Comparison of ENCODE assay signal across 1 cellular context in the genomic region with DNA sequence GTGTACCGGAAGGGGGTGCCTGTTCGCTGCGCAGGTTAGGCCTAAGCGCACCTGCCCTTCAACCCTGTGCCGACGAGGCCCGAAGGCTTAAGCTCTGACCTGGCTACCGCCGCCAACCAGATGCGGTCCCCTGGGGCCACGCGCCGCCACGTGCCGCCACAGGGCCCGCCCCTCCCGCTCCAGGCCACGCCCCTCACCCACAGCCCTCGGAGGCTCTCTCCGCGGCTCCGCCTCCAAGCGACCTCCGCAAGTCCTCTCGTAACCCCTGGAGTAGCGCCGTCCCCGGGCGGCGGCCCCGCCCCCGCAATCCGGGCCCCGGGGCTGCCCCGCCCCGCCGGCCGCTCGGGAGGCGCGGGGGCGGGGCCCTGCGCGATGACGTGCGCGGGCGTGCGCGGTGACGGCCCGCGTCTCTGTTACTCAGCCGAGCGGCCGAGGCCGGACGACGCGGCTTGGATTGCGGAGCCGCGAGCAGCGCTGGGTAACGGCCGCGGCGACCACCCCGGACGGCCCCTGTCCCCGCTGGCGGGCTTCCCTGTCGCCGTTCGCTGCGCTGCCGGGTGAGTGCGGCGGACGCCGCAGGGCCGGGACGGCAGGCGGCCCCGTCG.
A peak's percentile ranks its signal among the peaks of the same experiment; 100 is the strongest.
TF ChIP-seq lines count a peak whose summit lies in the region.

Gene MAPK8, plus strand, starts transcription at position 413 of the 605 bp plus-strand sequence. CDS start 94,984 bp downstream, outside the sequence.

TF ChIP-seq in K562, 482 proteins besides CTCF, POLR2A, EP300 and RAD21 (continued from another document and continues in another):
- TF ChIP-seq, protein P1, sequence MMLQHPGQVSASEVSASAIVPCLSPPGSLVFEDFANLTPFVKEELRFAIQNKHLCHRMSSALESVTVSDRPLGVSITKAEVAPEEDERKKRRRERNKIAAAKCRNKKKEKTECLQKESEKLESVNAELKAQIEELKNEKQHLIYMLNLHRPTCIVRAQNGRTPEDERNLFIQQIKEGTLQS (IDR thresholded peaks at IDR 0.05), result no peak
- TF ChIP-seq, protein P1 (CRISPR knock-in tag; conservative IDR thresholded peaks at IDR 0.05), result no peak
- no peak for TF ChIP-seq FOXK2 (conservative IDR thresholded peaks at IDR 0.05 in 1 of 2, IDR thresholded peaks at IDR 0.05 in 1 of 2; ENCODE audit: low read depth in 2 of 2)
- TF ChIP-seq FOXP1 (CRISPR knock-in tag; IDR thresholded peaks at IDR 0.05), result peak; percentile 100
- TF ChIP-seq EHMT2 (IDR thresholded peaks at IDR 0.05), result no peak
- no peak for TF ChIP-seq CBX8 (IDR thresholded peaks at IDR 0.05; ENCODE audit: borderline replicate concordance, extremely low read depth, low read depth, low read length, poor library complexity, severe bottlenecking)
- no peak for TF ChIP-seq OTX1 (CRISPR knock-in tag; IDR thresholded peaks at IDR 0.05)
- no peak for TF ChIP-seq CREB5 (CRISPR knock-in tag; IDR thresholded peaks at IDR 0.05)
- no peak for TF ChIP-seq HNRNPK (IDR thresholded peaks at IDR 0.05; ENCODE audit: low read depth, low read length, poor library complexity, severe bottlenecking)
- TF ChIP-seq EZH2 (IDR thresholded peaks at IDR 0.05; ENCODE audit: borderline replicate concordance, low read depth, low read length), result no peak
- TF ChIP-seq NFE2 (IDR thresholded peaks at IDR 0.05; ENCODE audit: low read depth), result no peak; the same call in 1 of the 2 replicates
- TF ChIP-seq MXI1 (IDR thresholded peaks at IDR 0.05; ENCODE audit: low read depth, low read length), result peak; percentile 30; the same call in 1 of the 2 replicates
- TF ChIP-seq IFI16 (CRISPR knock-in tag; IDR thresholded peaks at IDR 0.05), result no peak
- no peak for TF ChIP-seq TCF7L2 (IDR thresholded peaks at IDR 0.05; ENCODE audit: low read depth, low read length)
- TF ChIP-seq PHTF2 (CRISPR knock-in tag; IDR thresholded peaks at IDR 0.05), result no peak
- no peak for TF ChIP-seq HEY1 (CRISPR knock-in tag; IDR thresholded peaks at IDR 0.05; ENCODE audit: borderline replicate concordance)
- no peak for TF ChIP-seq ZNF354B (CRISPR knock-in tag; IDR thresholded peaks at IDR 0.05)
- no peak for TF ChIP-seq PCBP2 (IDR thresholded peaks at IDR 0.05; ENCODE audit: low read depth, low read length, poor library complexity, severe bottlenecking)
- TF ChIP-seq TAF1 (IDR thresholded peaks at IDR 0.05; ENCODE audit: control insufficient read depth, extremely low read depth, insufficient read depth, low read length, severe bottlenecking), result peak; percentile 76
- no peak for TF ChIP-seq ZNF174 (CRISPR knock-in tag; IDR thresholded peaks at IDR 0.05)
- no peak for TF ChIP-seq GTF2F1 (IDR thresholded peaks at IDR 0.05; ENCODE audit: low read depth, low read length)
- no peak for TF ChIP-seq ZNF444 (CRISPR knock-in tag; IDR thresholded peaks at IDR 0.05)
- no peak for TF ChIP-seq RBM22 (IDR thresholded peaks at IDR 0.05; ENCODE audit: low read depth, low read length, poor library complexity, severe bottlenecking)
- TF ChIP-seq MNT (conservative IDR thresholded peaks at IDR 0.05), result peak; percentile 94
- TF ChIP-seq PRPF4 (IDR thresholded peaks at IDR 0.05; ENCODE audit: insufficient read depth, low read depth, low read length, poor library complexity, severe bottlenecking), result no peak
- TF ChIP-seq FOXA1 (IDR thresholded peaks at IDR 0.05; ENCODE audit: borderline replicate concordance), result no peak
- peak; percentile 79 for TF ChIP-seq RNF2 (IDR thresholded peaks at IDR 0.05)
- TF ChIP-seq SNRNP70 (optimal IDR thresholded peaks at IDR 0.05; ENCODE audit: low read depth, low read length), result no peak
- TF ChIP-seq ZNF766 (CRISPR knock-in tag; conservative IDR thresholded peaks at IDR 0.05), result no peak
- TF ChIP-seq TFAM (CRISPR knock-in tag; conservative IDR thresholded peaks at IDR 0.05), result no peak
- TF ChIP-seq SAFB2 (IDR thresholded peaks at IDR 0.05; ENCODE audit: borderline replicate concordance, low read depth, low read length, severe bottlenecking), result no peak
- TF ChIP-seq ZNF512 (tag; IDR thresholded peaks at IDR 0.05), result no peak
- peak; percentile 89 for TF ChIP-seq ARID4B (CRISPR knock-in tag; IDR thresholded peaks at IDR 0.05)
- no peak for TF ChIP-seq TAF9B (IDR thresholded peaks at IDR 0.05; ENCODE audit: partially characterized antibody)
- TF ChIP-seq MTA2 (IDR thresholded peaks at IDR 0.05; ENCODE audit: low read depth), result no peak
- TF ChIP-seq RBM15 (IDR thresholded peaks at IDR 0.05; ENCODE audit: insufficient read depth, low read length), result no peak
- TF ChIP-seq FOXJ2 (tag; IDR thresholded peaks at IDR 0.05), result no peak
- no peak for TF ChIP-seq ZNF717 (CRISPR knock-in tag; IDR thresholded peaks at IDR 0.05)
- TF ChIP-seq KLF6 (CRISPR knock-in tag; IDR thresholded peaks at IDR 0.05; ENCODE audit: borderline replicate concordance), result no peak
- TF ChIP-seq RBFOX2 (IDR thresholded peaks at IDR 0.05; ENCODE audit: low read depth, low read length), result peak; percentile 92
- TF ChIP-seq MECOM (CRISPR knock-in tag; IDR thresholded peaks at IDR 0.05), result no peak
- no peak for TF ChIP-seq ZNF398 (CRISPR knock-in tag; IDR thresholded peaks at IDR 0.05)
- peak in 2 of 3 experiments; percentile 13 to 40 for TF ChIP-seq YY1 (IDR thresholded peaks at IDR 0.05; ENCODE audit: borderline replicate concordance in 1 of 3, control insufficient read depth in 1 of 3, extremely low read depth in 1 of 3, insufficient read depth in 3 of 3, insufficient read length in 1 of 3, insufficient replicate concordance in 2 of 3, low read depth in 1 of 3, low read length in 2 of 3)
- no peak for TF ChIP-seq ZNF316 (IDR thresholded peaks at IDR 0.05)
- TF ChIP-seq CTBP1 (IDR thresholded peaks at IDR 0.05; ENCODE audit: borderline replicate concordance), result peak; percentile 88
- peak; percentile 52; the same call in 1 of the 2 replicates for TF ChIP-seq PML (IDR thresholded peaks at IDR 0.05; ENCODE audit: low read length)
- no peak for TF ChIP-seq ZZZ3 (IDR thresholded peaks at IDR 0.05)
- TF ChIP-seq THRA (IDR thresholded peaks at IDR 0.05), result no peak
- TF ChIP-seq ARID1B (IDR thresholded peaks at IDR 0.05), result no peak
- TF ChIP-seq, protein P2, sequence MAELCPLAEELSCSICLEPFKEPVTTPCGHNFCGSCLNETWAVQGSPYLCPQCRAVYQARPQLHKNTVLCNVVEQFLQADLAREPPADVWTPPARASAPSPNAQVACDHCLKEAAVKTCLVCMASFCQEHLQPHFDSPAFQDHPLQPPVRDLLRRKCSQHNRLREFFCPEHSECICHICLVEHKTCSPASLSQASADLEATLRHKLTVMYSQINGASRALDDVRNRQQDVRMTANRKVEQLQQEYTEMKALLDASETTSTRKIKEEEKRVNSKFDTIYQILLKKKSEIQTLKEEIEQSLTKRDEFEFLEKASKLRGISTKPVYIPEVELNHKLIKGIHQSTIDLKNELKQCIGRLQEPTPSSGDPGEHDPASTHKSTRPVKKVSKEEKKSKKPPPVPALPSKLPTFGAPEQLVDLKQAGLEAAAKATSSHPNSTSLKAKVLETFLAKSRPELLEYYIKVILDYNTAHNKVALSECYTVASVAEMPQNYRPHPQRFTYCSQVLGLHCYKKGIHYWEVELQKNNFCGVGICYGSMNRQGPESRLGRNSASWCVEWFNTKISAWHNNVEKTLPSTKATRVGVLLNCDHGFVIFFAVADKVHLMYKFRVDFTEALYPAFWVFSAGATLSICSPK (IDR thresholded peaks at IDR 0.05; ENCODE audit: borderline replicate concordance), result no peak
- TF ChIP-seq SRSF3 (IDR thresholded peaks at IDR 0.05; ENCODE audit: insufficient read depth, low read length), result no peak
